8 cellular contexts compared by ENCODE assay signal in the genomic region with DNA sequence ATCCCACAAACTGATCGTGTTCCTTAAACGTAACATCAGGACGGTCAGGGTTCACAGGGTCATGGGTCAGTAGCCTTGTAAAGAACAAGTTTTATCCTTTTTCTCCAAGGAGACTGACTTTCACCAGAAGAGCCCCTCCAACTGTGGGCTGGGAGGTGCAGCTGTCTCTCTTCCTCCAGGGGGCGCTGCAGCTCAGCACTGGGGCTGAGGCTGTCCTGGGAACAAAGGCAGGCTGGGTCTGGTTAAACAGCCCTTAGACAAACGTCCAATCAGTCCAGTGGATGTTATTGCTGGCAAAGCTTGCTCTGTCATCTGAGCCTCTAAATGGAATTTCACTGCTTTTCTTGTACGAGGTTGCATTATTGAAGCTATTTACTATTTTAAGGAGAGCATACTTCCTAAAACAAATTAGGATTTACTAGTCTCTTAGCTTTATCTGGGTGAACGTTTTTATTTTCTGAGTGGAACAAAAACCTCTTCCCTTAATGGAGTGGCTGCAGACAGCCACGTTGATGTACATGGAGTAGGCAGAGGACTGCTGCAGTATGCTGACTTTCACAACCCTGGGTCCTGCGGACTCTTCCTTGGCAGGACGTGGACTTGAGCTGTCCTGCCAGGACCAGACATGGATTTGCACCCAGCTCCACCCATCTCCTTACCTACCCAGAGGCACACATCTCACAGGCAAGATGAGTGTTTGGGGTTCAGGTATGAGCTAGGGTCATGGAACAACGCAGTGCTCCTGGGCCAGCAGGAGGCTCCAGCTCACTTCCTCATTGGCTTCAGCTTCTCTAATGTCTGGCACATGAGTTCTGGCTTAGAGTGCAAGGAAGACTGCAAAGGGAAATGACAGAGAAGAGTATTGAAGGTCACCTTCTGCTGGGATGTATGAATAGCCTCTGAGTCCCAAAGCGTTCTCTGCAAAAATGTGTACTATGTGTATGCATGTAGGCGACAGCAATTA. TPM values are rescaled to one million over a fixed set of nuclear protein-coding genes. Genes with fewer than 3 reads are reported as not detected.
DNase-seq lines count a peak whose midpoint lies in the region; ATAC-seq and TF ChIP-seq lines count a peak whose summit lies in the region.

No MANE protein-coding gene starts in this region.

- H3K4me1 ChIP-seq in CD8-positive, alpha-beta T cell (ENCODE audit: insufficient read depth, low read length) = no peaks in the 10 kb centered on the region
- H3K4me1 ChIP-seq in HUES48 (ENCODE audit: control insufficient read depth, insufficient read depth, low read length) (no peaks in the 10 kb centered on the region), foreskin keratinocyte (no peaks in the 10 kb centered on the region), tibial nerve (peaks cover 0 to 15% (median 6%) of the 10 kb centered on the region in 4 donors)

- no peak overlapping the region for H3K4me3 Mint-ChIP-seq in CD8-positive, alpha-beta T cell
- H3K4me3 Mint-ChIP-seq in osteocyte (ENCODE audit: unreplicated experiment) = no peak overlapping the region

- POLR2A ChIA-PET in CD8-positive, alpha-beta T cell (lab: Charles Lee) = interaction anchor here (1.3 to 2.5 kb wide), 2 partner anchors 8 to 12 kb away, joined by 4 to 9 read pairs; no protein-coding TSS in a partner anchor

- H3K27ac ChIP-seq in CD8-positive, alpha-beta T cell (ENCODE audit: low read depth, low read length) = no peak overlapping the region
- H3K27ac ChIP-seq in HUES48 (ENCODE audit: low read depth, low read length) (peak overlapping the region; percentile 21), foreskin keratinocyte (no peak overlapping the region), tibial nerve (peak overlapping the region in 1 of 4 donors; percentile 9)

- H3K9me3 ChIP-seq in CD8-positive, alpha-beta T cell (ENCODE audit: low read length) = no peaks in the 10 kb centered on the region
- H3K9me3 ChIP-seq in HUES48 (ENCODE audit: control insufficient read depth, insufficient read depth, low read length) = no peaks in the 10 kb centered on the region
- no peaks in the 10 kb centered on the region for H3K9me3 ChIP-seq in tibial nerve

- DNase-seq in CD8-positive, alpha-beta T cell = peak; percentile 44 to 80 (median 72)
- DNase-seq in RPMI8226 (peak; percentile 78), foreskin keratinocyte (no peak), osteocyte (ENCODE audit: extremely low spot score, unreplicated experiment) (peak; percentile 95), tibial nerve (ENCODE audit: low spot score in 2 of 2) (peak; percentile 60 to 79)
- DNase-seq in activated effector memory CD4-positive, alpha-beta T cell treated with Interleukin-2 at 50 U/mL for 16 hours = peak; percentile 48

- peak; percentile 95 for ATAC-seq in CD8-positive, alpha-beta T cell
- ATAC-seq in foreskin keratinocyte (peak; percentile 75), GM21528 (IDR thresholded peaks at IDR 0.05; ENCODE audit: low FRiP score, unreplicated experiment) (no peak)

- peaks cover 83% of the 10 kb centered on the region for H3K36me3 Mint-ChIP-seq in CD8-positive, alpha-beta T cell
- H3K36me3 Mint-ChIP-seq in osteocyte (ENCODE audit: unreplicated experiment) = peaks cover 47% of the 10 kb centered on the region

- H3K27ac Mint-ChIP-seq in CD8-positive, alpha-beta T cell = no peak overlapping the region
- H3K27ac Mint-ChIP-seq in osteocyte (ENCODE audit: unreplicated experiment) = peak overlapping the region; percentile 58

- no peaks in the 10 kb centered on the region for H3K9me3 Mint-ChIP-seq in CD8-positive, alpha-beta T cell
- no peaks in the 10 kb centered on the region for H3K9me3 Mint-ChIP-seq in osteocyte (ENCODE audit: unreplicated experiment)

- H3K4me3 ChIP-seq in CD8-positive, alpha-beta T cell (ENCODE audit: low read depth, low read length) = no peak overlapping the region
- H3K4me3 ChIP-seq in HUES48 (ENCODE audit: low read depth, low read length) (no peak overlapping the region), tibial nerve (no peak overlapping the region)

- intact Hi-C loops in CD8-positive, alpha-beta T cell (cut with DNase I, micrococcal nuclease) = loop anchor here in 1 of 2 experiments (1.0 kb wide), 1 partner anchor 162 kb away; no protein-coding TSS in a partner anchor

- no peak overlapping the region for H3K9ac ChIP-seq in HUES48 (ENCODE audit: low read depth, low read length)

- WGBS in tibial nerve, 2 donors = 46 to 52% methylated on average over 13 of the region's 13 CpGs

- no peaks in the 10 kb centered on the region for H3K27me3 ChIP-seq in CD8-positive, alpha-beta T cell (ENCODE audit: insufficient read depth, low read length)
- no peaks in the 10 kb centered on the region for H3K27me3 ChIP-seq in HUES48 (ENCODE audit: control insufficient read depth, insufficient read depth, low read length)
- no peaks in the 10 kb centered on the region for H3K27me3 ChIP-seq in foreskin keratinocyte
- H3K27me3 ChIP-seq in tibial nerve = no peaks in the 10 kb centered on the region

- H3K4me1 Mint-ChIP-seq in CD8-positive, alpha-beta T cell (ENCODE audit: low read depth) = peaks cover 18% of the 10 kb centered on the region
- peaks cover 25% of the 10 kb centered on the region for H3K4me1 Mint-ChIP-seq in osteocyte (ENCODE audit: unreplicated experiment)

- CTCF ChIA-PET in CD8-positive, alpha-beta T cell (lab: Charles Lee) = interaction anchor here (0.6 to 2.6 kb wide), 28 partner anchors 8 to 336 kb away, joined by 3 to 29 read pairs (median 4); partner anchors contain the start of gene EXOSC2

- TF ChIP-seq POLR2A in tibial nerve (IDR thresholded peaks at IDR 0.05) = no peak

- TF ChIP-seq CTCF in CD8-positive, alpha-beta T cell (IDR thresholded peaks at IDR 0.05) = peak; percentile 87
- peak; percentile 88 for TF ChIP-seq CTCF in foreskin keratinocyte (conservative IDR thresholded peaks at IDR 0.05)
- TF ChIP-seq CTCF in osteocyte (IDR thresholded peaks at IDR 0.05) = peak; percentile 99
- peak; percentile 85 to 90 (median 88) for TF ChIP-seq CTCF in tibial nerve (IDR thresholded peaks at IDR 0.05)

- H3K36me3 ChIP-seq in CD8-positive, alpha-beta T cell (ENCODE audit: insufficient read depth, low read length) = peaks cover 63% of the 10 kb centered on the region
- H3K36me3 ChIP-seq in HUES48 (ENCODE audit: control insufficient read depth, insufficient read depth, low read length) = peaks cover 84% of the 10 kb centered on the region
- peaks cover 0 to 100% (median 5%) of the 10 kb centered on the region in 3 donors for H3K36me3 ChIP-seq in tibial nerve

- TF ChIP-seq EP300 in tibial nerve (IDR thresholded peaks at IDR 0.05) = no peak

- no peaks in the 10 kb centered on the region for H3K27me3 Mint-ChIP-seq in CD8-positive, alpha-beta T cell (ENCODE audit: low read depth)
- no peaks in the 10 kb centered on the region for H3K27me3 Mint-ChIP-seq in osteocyte (ENCODE audit: unreplicated experiment)

RNA-seq across cellular contexts. Expression of gene EXOSC2, which starts 7.8 kb away (rescaled TPM):
- 10 to 100 TPM; 59.1 to 59.9 TPM for total RNA-seq in CD8-positive, alpha-beta T cell
- total RNA-seq in foreskin keratinocyte = 45.6 and 54.7 TPM in 2 replicates
- 32.3 and 38.5 TPM in 2 replicates for polyA plus RNA-seq in foreskin keratinocyte
- total RNA-seq in osteocyte = 26.1 and 26.2 TPM in 2 replicates
- total RNA-seq in tibial nerve = 10 to 100 TPM; 17.3 to 26.7 (median 24.9) TPM

RNA-seq across cellular contexts. Expression of gene PRDM12, which starts 36.9 kb away (rescaled TPM):
- total RNA-seq in CD8-positive, alpha-beta T cell = not detected
- total RNA-seq in foreskin keratinocyte (not detected in 2 replicates), osteocyte (not detected in 2 replicates), tibial nerve (not detected)
- polyA plus RNA-seq in foreskin keratinocyte = 0.02 TPM in 1 of 2 replicates, not detected in the other

Comparison
In these comparisons a context has a peak if more than half of its experiments do, and no peak if none do; other contexts are left out.
1. DNase-seq: peak in CD8-positive, alpha-beta T cell (7 of 7), RPMI8226 (single experiment), activated effector memory CD4-positive, alpha-beta T cell treated with Interleukin-2 at 50 U/mL for 16 hours (single experiment), osteocyte (single experiment) and tibial nerve (2 of 2); none in foreskin keratinocyte (0 of 2).
2. Peak in every context shown above with its lines, with median percentiles within 50 percentile points of each other: CTCF ChIP-seq.